Comparison of ENCODE assay signal across 8 cellular contexts in genomic region chr10:102132563-102133372, GRCh38. TPM values are rescaled to one million over a fixed set of nuclear protein-coding genes. Genes with fewer than 3 reads are reported as not detected.
A peak's percentile ranks its signal among the peaks of the same experiment; 100 is the strongest.
DNase-seq lines count a peak whose midpoint lies in the region; ATAC-seq and TF ChIP-seq lines count a peak whose summit lies in the region.

Gene PPRC1, plus strand, starts transcription at chr10:102133040. Its CDS starts 29 bp downstream, at chr10:102133069.

- H3K9ac ChIP-seq in colonic mucosa (ENCODE audit: low read depth in 2 of 2, low read length in 2 of 2): peak within 1 kb of the TSS; percentile 84 to 87

- H3K4me3 ChIP-seq in colonic mucosa: peak within 1 kb of the TSS; percentile 88

- intact Hi-C loops in colonic mucosa (cut with DNase I): no loop called here

- peaks cover 2% of the 10 kb centered on the region for H3K36me3 ChIP-seq in colonic mucosa

- ATAC-seq in GM19324 (IDR thresholded peaks at IDR 0.05; ENCODE audit: low FRiP score, unreplicated experiment) (peak; percentile 95), HG03469 (IDR thresholded peaks at IDR 0.05; ENCODE audit: unreplicated experiment) (peak; percentile 86)

- peaks cover 12% of the 10 kb centered on the region for H3K4me1 ChIP-seq in colonic mucosa

- peak; percentile 95 to 96 for DNase-seq in NCI-H526 (lab: John Stamatoyannopoulos, UW)
- DNase-seq in activated CD4-positive, alpha-beta T cell treated with anti-CD3 and anti-CD28 coated beads for 48 hours: peak; percentile 98
- DNase-seq in colonic mucosa: peak; percentile 98
- DNase-seq in stimulated activated CD4-positive, alpha-beta T cell treated with anti-CD3 and anti-CD28 coated beads, Interleukin-1b, Interleukin-23, amount 100 ng/mL, for 4 hours (ENCODE audit: low read depth in 2 of 2): peak; percentile 92 to 94

- peak; percentile 98 for TF ChIP-seq CTCF in C4-2B (conservative IDR thresholded peaks at IDR 0.05)
- TF ChIP-seq CTCF in colonic mucosa (IDR thresholded peaks at IDR 0.05): peak; percentile 89

- no peaks in the 10 kb centered on the region for H3K9me3 ChIP-seq in colonic mucosa

- no peaks in the 10 kb centered on the region for H3K27me3 ChIP-seq in colonic mucosa
- H3K27me3 ChIP-seq in layer of hippocampus (ENCODE audit: control insufficient read depth, insufficient read depth, low read length): no peaks in the 10 kb centered on the region

- H3K27ac ChIP-seq in C4-2B (peak within 1 kb of the TSS; percentile 97), colonic mucosa (peak within 1 kb of the TSS; percentile 91), layer of hippocampus (ENCODE audit: low read depth, low read length) (peak within 1 kb of the TSS; percentile 92)

RNA-seq across cellular contexts. Expression of gene PPRC1, which starts in this region (rescaled TPM):
- total RNA-seq in colonic mucosa: 10 to 100 TPM; 17.0 to 36.1 TPM

Comparison
In these comparisons a context has a peak if more than half of its experiments do, and no peak if none do; other contexts are left out.
1. Peak in every context shown above with its lines: DNase-seq, ATAC-seq, H3K4me3 ChIP-seq and H3K27ac ChIP-seq.